ENCODE assay signal across 1 cellular context in genomic region chr9:470041-470781, GRCh38.
TF ChIP-seq lines count a peak whose summit lies in the region.

No MANE protein-coding gene starts in this region.

TF ChIP-seq in HepG2, 621 proteins besides CTCF, POLR2A, EP300 and RAD21 (continued from another document and continues in another):
- TF ChIP-seq DZIP1 (CRISPR knock-in tag; IDR thresholded peaks at IDR 0.05), result peak; percentile 37; the same call in 1 of the 2 replicates
- TF ChIP-seq GATA4 (IDR thresholded peaks at IDR 0.05; ENCODE audit: borderline replicate concordance, low read depth), result peak; percentile 71; the same call in 1 of the 2 replicates
- TF ChIP-seq ZNF619 (CRISPR knock-in tag; IDR thresholded peaks at IDR 0.05), result peak; percentile 48; the same call in 1 of the 2 replicates
- peak; percentile 90 for TF ChIP-seq MAX (IDR thresholded peaks at IDR 0.05)
- TF ChIP-seq TCF7L2 (IDR thresholded peaks at IDR 0.05; ENCODE audit: low read depth, low read length), result no peak
- no peak for TF ChIP-seq PLRG1 (conservative IDR thresholded peaks at IDR 0.05)
- no peak for TF ChIP-seq ZNF570 (CRISPR knock-in tag; IDR thresholded peaks at IDR 0.05; ENCODE audit: borderline replicate concordance)
- TF ChIP-seq SP1 (IDR thresholded peaks at IDR 0.05), result no peak
- no peak for TF ChIP-seq SP1 (CRISPR knock-in tag; IDR thresholded peaks at IDR 0.05)
- no peak for TF ChIP-seq ZNF672 (CRISPR knock-in tag; IDR thresholded peaks at IDR 0.05)
- 0 out of 2 replicates have a peak, but pooled peaks have one; percentile 26 for TF ChIP-seq ZSCAN25 (CRISPR knock-in tag; IDR thresholded peaks at IDR 0.05)
- TF ChIP-seq CSRNP2 (CRISPR knock-in tag; conservative IDR thresholded peaks at IDR 0.05; ENCODE audit: low read depth), result no peak
- no peak for TF ChIP-seq PRDM4 (CRISPR knock-in tag; IDR thresholded peaks at IDR 0.05; ENCODE audit: borderline replicate concordance)
- TF ChIP-seq YY1 (IDR thresholded peaks at IDR 0.05; ENCODE audit: insufficient read depth, insufficient replicate concordance, low read depth, low read length), result no peak
- no peak for TF ChIP-seq BRCA1 (CRISPR knock-in tag; IDR thresholded peaks at IDR 0.05)
- no peak for TF ChIP-seq KLF9 (CRISPR knock-in tag; IDR thresholded peaks at IDR 0.05; ENCODE audit: low read depth)
- TF ChIP-seq ZNF83 (CRISPR knock-in tag; IDR thresholded peaks at IDR 0.05; ENCODE audit: borderline replicate concordance), result no peak
- TF ChIP-seq MEIS2 (CRISPR knock-in tag; IDR thresholded peaks at IDR 0.05), result peak; percentile 50; the same call in 1 of the 2 replicates
- TF ChIP-seq ZNF124 (CRISPR knock-in tag; IDR thresholded peaks at IDR 0.05), result no peak
- TF ChIP-seq FOXP4 (CRISPR knock-in tag; IDR thresholded peaks at IDR 0.05), result no peak
- no peak for TF ChIP-seq ZNF724P (CRISPR knock-in tag; IDR thresholded peaks at IDR 0.05; ENCODE audit: borderline replicate concordance)
- TF ChIP-seq ZNF3 (CRISPR knock-in tag; IDR thresholded peaks at IDR 0.05), result no peak
- TF ChIP-seq HMGXB3 (CRISPR knock-in tag; IDR thresholded peaks at IDR 0.05; ENCODE audit: borderline replicate concordance), result no peak
- TF ChIP-seq HNF1B (CRISPR knock-in tag; IDR thresholded peaks at IDR 0.05), result 0 out of 2 replicates have a peak, but pooled peaks have one; percentile 34
- TF ChIP-seq CBFB (CRISPR knock-in tag; IDR thresholded peaks at IDR 0.05), result no peak
- TF ChIP-seq ZNF264 (CRISPR knock-in tag; IDR thresholded peaks at IDR 0.05), result no peak
- TF ChIP-seq ZNF281 (CRISPR knock-in tag; IDR thresholded peaks at IDR 0.05; ENCODE audit: borderline replicate concordance), result no peak
- no peak; the same call in 1 of the 2 replicates for TF ChIP-seq ZNF878 (CRISPR knock-in tag; IDR thresholded peaks at IDR 0.05)
- TF ChIP-seq NFRKB (IDR thresholded peaks at IDR 0.05), result no peak
- no peak for TF ChIP-seq TAF15 (IDR thresholded peaks at IDR 0.05; ENCODE audit: low read depth, low read length, poor library complexity, severe bottlenecking)
- peak; percentile 37; the same call in 1 of the 2 replicates for TF ChIP-seq BCL3 (CRISPR knock-in tag; IDR thresholded peaks at IDR 0.05)
